In genomic region chr1:16972210-16972916, GRCh38 we compare ENCODE assay signal across 25 cellular contexts. TPM values are rescaled to one million over a fixed set of nuclear protein-coding genes. Genes with fewer than 3 reads are reported as not detected.
DNase-seq lines count a peak whose midpoint lies in the region; ATAC-seq, FAIRE-seq and TF ChIP-seq lines count a peak whose summit lies in the region.
"Had no signal": no experiment of that assay in that cellular context is flagged by ENCODE, and none has a peak within 500 bp of the region (broad histone marks: within the 10 kb centered on the region; RNA-seq: fewer than 3 reads in every experiment).

No MANE protein-coding gene starts in this region.

- H3K27me3 ChIP-seq in HCT116 (ENCODE audit: insufficient read depth, low read length) (no peaks in the 10 kb centered on the region), RWPE2 (ENCODE audit: insufficient read depth, poor library complexity, severe bottlenecking) (no peaks in the 10 kb centered on the region), endothelial cell of umbilical vein (ENCODE audit: control insufficient read depth in 2 of 2, insufficient read depth in 2 of 2, low read length in 2 of 2) (no peaks in the 10 kb centered on the region)
- H3K27me3 ChIP-seq: body of pancreas, suprapubic skin had no signal

- H3K4me2 ChIP-seq in HCT116 (ENCODE audit: low read length) (peak overlapping the region; percentile 22; the same call in 1 of the 2 replicates), endothelial cell of umbilical vein (ENCODE audit: insufficient read depth, low read length) (no peak overlapping the region)

- dilution Hi-C loops in endothelial cell of umbilical vein (cut with MboI; ENCODE audit: extremely low pct_ligation_motif_present, low sequenced_read_pairs), result no loop called here

- H3K4me3 ChIP-seq in HCT116 (replicated peaks in 1 of 2; ENCODE audit: low read depth in 1 of 2, low read length in 2 of 2), result no peak overlapping the region
- H3K4me3 ChIP-seq in RWPE2 (ENCODE audit: severe bottlenecking), result no peak overlapping the region
- no peak overlapping the region for H3K4me3 ChIP-seq in endothelial cell of umbilical vein (replicated peaks in 1 of 3; ENCODE audit: insufficient read depth in 1 of 3, low read depth in 1 of 3, low read length in 3 of 3)
- no peak overlapping the region for H3K4me3 ChIP-seq in kidney (ENCODE audit: low read length in 2 of 2)
- H3K4me3 ChIP-seq: body of pancreas, GM12878, lower lobe of right lung, suprapubic skin had no signal

- CTCF ChIA-PET in HCT116 (lab: Charles Lee), result interaction anchor here (1.0 kb wide), 1 partner anchor 11 kb away, joined by 3 read pairs; no protein-coding TSS in a partner anchor
- CTCF ChIA-PET in endothelial cell of umbilical vein (lab: Charles Lee), result interaction anchor here (0.6 to 1.1 kb wide), 2 partner anchors 12 kb away, joined by 3 to 4 read pairs; no protein-coding TSS in a partner anchor

- H2AFZ ChIP-seq in HCT116 (ENCODE audit: low read depth, low read length, poor library complexity, severe bottlenecking) (no peak overlapping the region), endothelial cell of umbilical vein (ENCODE audit: low read depth, low read length) (no peak overlapping the region)

- TF ChIP-seq CTCF in HCT116 (IDR thresholded peaks at IDR 0.05 in 2 of 3, conservative IDR thresholded peaks at IDR 0.05 in 1 of 3; ENCODE audit: borderline replicate concordance in 1 of 3, insufficient read depth in 1 of 3, low read depth in 2 of 3, low read length in 2 of 3) (no peak), RWPE2 (IDR thresholded peaks at IDR 0.05; ENCODE audit: poor library complexity, severe bottlenecking) (no peak), endothelial cell of umbilical vein (IDR thresholded peaks at IDR 0.05; ENCODE audit: extremely low read depth in 1 of 2, insufficient read depth in 1 of 2, low read depth in 1 of 2, low read length in 2 of 2) (no peak), kidney (IDR thresholded peaks at IDR 0.05; ENCODE audit: borderline replicate concordance, extremely low read depth, insufficient read depth) (no peak)

- peak overlapping the region; percentile 59 for H3K27ac ChIP-seq in HCT116 (ENCODE audit: low read depth, low read length)
- no peak overlapping the region for H3K27ac ChIP-seq in RWPE2 (ENCODE audit: poor library complexity, severe bottlenecking)
- H3K27ac ChIP-seq in endothelial cell of umbilical vein (ENCODE audit: insufficient read depth, low read depth, low read length), result no peak overlapping the region
- no peak overlapping the region for H3K27ac ChIP-seq in kidney (ENCODE audit: low read depth in 2 of 2, low read length in 2 of 2)
- H3K27ac ChIP-seq: body of pancreas, lower lobe of right lung, suprapubic skin had no signal

- no peaks in the 10 kb centered on the region for H3K9me3 ChIP-seq in HCT116 (ENCODE audit: control insufficient read depth in 1 of 2, insufficient read depth in 1 of 2, low read depth in 1 of 2, low read length in 2 of 2)
- H3K9me3 ChIP-seq in RWPE2 (ENCODE audit: severe bottlenecking), result no peaks in the 10 kb centered on the region
- H3K9me3 ChIP-seq in endothelial cell of umbilical vein (replicated peaks; ENCODE audit: control insufficient read depth, insufficient read depth, low read length), result no peaks in the 10 kb centered on the region
- H3K9me3 ChIP-seq in kidney (ENCODE audit: control insufficient read depth in 1 of 2, low read length in 2 of 2), result no peaks in the 10 kb centered on the region
- H3K9me3 ChIP-seq: body of pancreas, Caco-2, lower lobe of right lung, suprapubic skin had no signal

- H3K4me1 ChIP-seq in HCT116 (ENCODE audit: control insufficient read depth in 1 of 2, insufficient read depth in 2 of 2, low read length in 2 of 2), result peaks cover 11 to 14% of the 10 kb centered on the region in 2 experiments
- H3K4me1 ChIP-seq in RWPE2 (ENCODE audit: insufficient read depth, poor library complexity, severe bottlenecking), result no peaks in the 10 kb centered on the region
- H3K4me1 ChIP-seq in endothelial cell of umbilical vein (ENCODE audit: control insufficient read depth, extremely low read depth, insufficient read depth, low read length), result peaks cover 5% of the 10 kb centered on the region
- H3K4me1 ChIP-seq in kidney (ENCODE audit: control insufficient read depth in 1 of 2, insufficient read depth in 1 of 2, low read depth in 1 of 2, low read length in 2 of 2), result no peaks in the 10 kb centered on the region
- H3K4me1 ChIP-seq: body of pancreas, Caco-2 had no signal

- intact Hi-C loops in HCT116 (cut with micrococcal nuclease), result no loop called here
- intact Hi-C loops in endothelial cell of umbilical vein (cut with micrococcal nuclease), result no loop called here
- intact Hi-C loops in sciatic nerve (cut with DNase I), result no loop called here
- intact Hi-C loops in kidney (cut with DNase I), result loop anchor here (10.0 kb wide), 1 partner anchor 72 kb away; no protein-coding TSS in a partner anchor

- H3K79me2 ChIP-seq in HCT116 (ENCODE audit: insufficient read depth, low read length) (peaks cover 4% of the 10 kb centered on the region; the same call in 1 of the 2 replicates), endothelial cell of umbilical vein (ENCODE audit: control insufficient read depth, insufficient read depth, low read length) (no peaks in the 10 kb centered on the region)

- POLR2A ChIA-PET in HCT116 (lab: Charles Lee) (no interaction called here), endothelial cell of umbilical vein (lab: Charles Lee) (no interaction called here)

- no peak for DNase-seq in HCT116 (ENCODE audit: low read depth, low spot score)
- DNase-seq in RWPE2 (ENCODE audit: low spot score), result no peak
- DNase-seq in endothelial cell of umbilical vein (ENCODE audit: low read depth, low spot score), result no peak
- DNase-seq in sciatic nerve (ENCODE audit: low spot score), result no peak
- no peak for DNase-seq in DMS79 (lab: John Stamatoyannopoulos, UW)
- no peak for DNase-seq in kidney
- no peak for DNase-seq in H4 (ENCODE audit: low spot score)
- DNase-seq: activated gamma-delta T cell; body of pancreas; Caco-2; HCEC 1CT; lower lobe of right lung; NCI-H2081; NCI-H446; nucleus accumbens; stimulated activated CD4-positive, alpha-beta T cell treated with anti-CD3 and anti-CD28 coated beads, Interleukin-12 subunit alpha, Interleukin-12 subunit beta, amount 100 ng/mL, for 4 hours; stimulated activated CD4-positive, alpha-beta T cell treated with anti-CD3 and anti-CD28 coated beads, Interleukin-4, amount 100 ng/mL, for 24 hours; stimulated activated naive B cell treated with anti-CD40 and anti-IgM and Interleukin-4, amounts not matched to agents 10 μg/mL and 1 μg/mL and 100 μg/mL, for 72 hours; T-cell had no signal

- no peaks in the 10 kb centered on the region for H3K9me1 ChIP-seq in endothelial cell of umbilical vein (replicated peaks; ENCODE audit: control insufficient read depth, extremely low read depth, insufficient read depth, low read length)

- H3K9me2 ChIP-seq in HCT116 (ENCODE audit: insufficient read depth), result no peaks in the 10 kb centered on the region

- no peak for TF ChIP-seq POLR2A in HCT116 (IDR thresholded peaks at IDR 0.05; ENCODE audit: borderline replicate concordance, extremely low read depth, insufficient read depth, insufficient read length)
- no peak for TF ChIP-seq POLR2A in endothelial cell of umbilical vein (IDR thresholded peaks at IDR 0.05; ENCODE audit: low read depth, low read length)

- peak; percentile 17 for ATAC-seq in HCT116
- ATAC-seq in RWPE2 (ENCODE audit: low read depth), result 0 out of 3 replicates have a peak, but pooled peaks have one; percentile 2
- peak; percentile 18 for ATAC-seq in sciatic nerve
- ATAC-seq in HG03039 (IDR thresholded peaks at IDR 0.05; ENCODE audit: unreplicated experiment), result no peak
- ATAC-seq: body of pancreas; stimulated activated naive B cell treated with anti-CD40 and anti-IgM and Interleukin-4, amounts not matched to agents 10 μg/mL and 1 μg/mL and 100 μg/mL, for 72 hours; T-cell had no signal

- peak overlapping the region; percentile 11; the same call in 1 of the 2 replicates for H3K9ac ChIP-seq in HCT116 (ENCODE audit: low read length)
- no peak overlapping the region for H3K9ac ChIP-seq in endothelial cell of umbilical vein (replicated peaks; ENCODE audit: extremely low read depth, insufficient read depth, low read length)
- H3K9ac ChIP-seq in kidney (ENCODE audit: low read length in 2 of 2), result no peak overlapping the region

- BruUV-seq in HCT116 (replicated peaks; lab: Mats Ljungman, UMichigan) (no TSS peak), endothelial cell of umbilical vein (replicated peaks; lab: Mats Ljungman, UMichigan) (TSS peak; percentile 88)

- H4K20me1 ChIP-seq in HCT116 (ENCODE audit: insufficient read depth), result no peaks in the 10 kb centered on the region
- no peaks in the 10 kb centered on the region for H4K20me1 ChIP-seq in endothelial cell of umbilical vein (replicated peaks; ENCODE audit: control insufficient read depth, extremely low read depth, insufficient read depth, low read length)

- FAIRE-seq in endothelial cell of umbilical vein (lab: Jason Lieb, UNC) (no peak), kidney (lab: Jason Lieb, UNC) (no peak)
- FAIRE-seq: colon, GM12878, keratinocyte, TTC549 had no signal

- TF ChIP-seq RAD21 in HCT116 (IDR thresholded peaks at IDR 0.05; ENCODE audit: low read depth), result no peak

- peaks cover 0 to 4% of the 10 kb centered on the region in 2 experiments; a peak in 2 of 4 replicates for H3K36me3 ChIP-seq in HCT116 (ENCODE audit: control insufficient read depth in 1 of 2, insufficient read depth in 2 of 2, low read length in 2 of 2)
- no peaks in the 10 kb centered on the region for H3K36me3 ChIP-seq in RWPE2 (ENCODE audit: low read depth)
- H3K36me3 ChIP-seq in endothelial cell of umbilical vein (ENCODE audit: control insufficient read depth in 2 of 2, extremely low read depth in 1 of 2, insufficient read depth in 2 of 2, low read length in 2 of 2), result peaks cover 0 to 21% of the 10 kb centered on the region in 2 experiments
- H3K36me3 ChIP-seq in kidney (ENCODE audit: control insufficient read depth in 1 of 2, insufficient read depth in 2 of 2, low read length in 2 of 2), result no peaks in the 10 kb centered on the region

- RAD21 ChIA-PET in HCT116 (lab: Charles Lee; ENCODE audit: low non-redundant PET in 1 of 2, low total read pairs in 2 of 2, uncharacterized antibody in 2 of 2, unreplicated experiment in 2 of 2), result no interaction called here

RNA-seq across cellular contexts. Expression of gene MFAP2, which starts 8.1 kb away (rescaled TPM):
- total RNA-seq in HCT116 (2021; ENCODE audit: unreplicated experiment) (63.1 TPM), endothelial cell of umbilical vein (37.9 and 43.0 TPM in 2 replicates), sciatic nerve (17.3 TPM), kidney (7.2 TPM)
- polyA plus RNA-seq in HCT116 (2012), result 81.1 and 81.3 TPM in 2 replicates
- polyA plus RNA-seq in endothelial cell of umbilical vein (138 and 183 TPM in 2 replicates), kidney (ENCODE audit: insufficient read depth, low read depth, low replicate concordance) (8.2 TPM)
- polyA plus RNA-seq in endothelial cell of umbilical vein (2011; cell fraction: cytosol; rRNA removed), result 107 and 143 TPM in 2 replicates
- polyA plus RNA-seq in endothelial cell of umbilical vein (2011; cell fraction: nucleus; rRNA removed), result 75.2 and 132 TPM in 2 replicates
- polyA plus RNA-seq in endothelial cell of umbilical vein (2012), result 59.3 and 95.7 TPM in 2 replicates
- polyA minus RNA-seq in endothelial cell of umbilical vein, result 32.4 and 35.5 TPM in 2 replicates
- polyA minus RNA-seq in endothelial cell of umbilical vein (2011; cell fraction: cytosol; rRNA and poly(A)+ RNA removed), result not detected
- polyA minus RNA-seq in endothelial cell of umbilical vein (2011; cell fraction: nucleus; rRNA and poly(A)+ RNA removed), result 19.6 and 39.9 TPM in 2 replicates
- total RNA-seq in H4 (2014; rRNA removed; shearing (Covaris generic)), result 14.1 and 15.8 TPM in 2 replicates
- total RNA-seq: GM12878, T-cell had no signal

RNA-seq across cellular contexts. Expression of gene ATP13A2, which starts 39.4 kb away (rescaled TPM):
- total RNA-seq in HCT116 (2021; ENCODE audit: unreplicated experiment) (60.5 TPM), endothelial cell of umbilical vein (44.9 and 52.3 TPM in 2 replicates), sciatic nerve (40.8 TPM), kidney (38.6 TPM)
- polyA plus RNA-seq in HCT116 (2012), result 74.0 and 75.2 TPM in 2 replicates
- polyA plus RNA-seq in endothelial cell of umbilical vein (60.6 and 76.2 TPM in 2 replicates), kidney (ENCODE audit: insufficient read depth, low read depth, low replicate concordance) (23.8 TPM)
- 37.5 and 49.2 TPM in 2 replicates for polyA plus RNA-seq in endothelial cell of umbilical vein (2011; cell fraction: cytosol; rRNA removed)
- polyA plus RNA-seq in endothelial cell of umbilical vein (2011; cell fraction: nucleus; rRNA removed), result 45.9 and 59.4 TPM in 2 replicates
- polyA plus RNA-seq in endothelial cell of umbilical vein (2012), result 39.3 and 54.0 TPM in 2 replicates
- 71.4 and 71.6 TPM in 2 replicates for polyA minus RNA-seq in endothelial cell of umbilical vein
- polyA minus RNA-seq in endothelial cell of umbilical vein (2011; cell fraction: cytosol; rRNA and poly(A)+ RNA removed), result 15.1 TPM
- polyA minus RNA-seq in endothelial cell of umbilical vein (2011; cell fraction: nucleus; rRNA and poly(A)+ RNA removed), result 25.1 and 38.6 TPM in 2 replicates
- 9.8 and 17.5 TPM in 2 replicates for total RNA-seq in H4 (2014; rRNA removed; shearing (Covaris generic))

RNA-seq across cellular contexts. Expression of gene CROCC, which starts 50.6 kb away (rescaled TPM):
- total RNA-seq in HCT116 (2021; ENCODE audit: unreplicated experiment) (30.1 TPM), endothelial cell of umbilical vein (27.0 and 35.5 TPM in 2 replicates), sciatic nerve (35.7 TPM), kidney (30.5 TPM)
- polyA plus RNA-seq in HCT116 (2012), result 17.8 and 19.2 TPM in 2 replicates
- polyA plus RNA-seq in endothelial cell of umbilical vein (18.2 and 18.3 TPM in 2 replicates), kidney (ENCODE audit: insufficient read depth, low read depth, low replicate concordance) (10.6 TPM)
- 7.7 and 13.1 TPM in 2 replicates for polyA plus RNA-seq in endothelial cell of umbilical vein (2011; cell fraction: cytosol; rRNA removed)
- polyA plus RNA-seq in endothelial cell of umbilical vein (2011; cell fraction: nucleus; rRNA removed), result 109 and 119 TPM in 2 replicates
- 9.1 and 12.6 TPM in 2 replicates for polyA plus RNA-seq in endothelial cell of umbilical vein (2012)
- polyA minus RNA-seq in endothelial cell of umbilical vein, result 17.1 and 22.0 TPM in 2 replicates
- polyA minus RNA-seq in endothelial cell of umbilical vein (2011; cell fraction: cytosol; rRNA and poly(A)+ RNA removed), result 4.6 TPM
- 17.1 and 25.7 TPM in 2 replicates for polyA minus RNA-seq in endothelial cell of umbilical vein (2011; cell fraction: nucleus; rRNA and poly(A)+ RNA removed)
- 2.8 and 7.6 TPM in 2 replicates for total RNA-seq in H4 (2014; rRNA removed; shearing (Covaris generic))
